In the genomic region with DNA sequence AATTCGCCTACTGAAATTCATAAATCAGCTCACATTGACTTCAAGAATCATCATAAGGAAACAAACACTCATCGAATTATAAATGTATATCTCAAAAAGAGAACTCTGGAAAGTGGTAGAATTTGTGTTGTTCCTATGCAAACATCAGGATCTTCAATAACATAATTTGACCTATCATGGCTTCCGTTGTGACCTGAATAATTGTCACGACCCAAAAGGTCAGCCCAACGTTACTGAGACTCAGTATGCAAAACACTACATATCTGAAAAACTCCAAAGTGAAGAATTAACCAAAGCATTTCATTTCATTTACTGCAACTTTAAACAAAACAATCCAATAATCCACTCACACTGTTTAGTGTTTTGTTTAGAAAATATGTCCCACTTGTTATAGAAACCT, we compare ENCODE assay signal across 8 cellular contexts. TPM values are rescaled to one million over a fixed set of nuclear protein-coding genes. Genes with fewer than 3 reads are reported as not detected.
DNase-seq lines count a peak whose midpoint lies in the region; ATAC-seq, FAIRE-seq and TF ChIP-seq lines count a peak whose summit lies in the region.

No MANE protein-coding gene starts in this region.

- no peak for TF ChIP-seq CTCF in fibroblast of mammary gland (conservative IDR thresholded peaks at IDR 0.05; ENCODE audit: control insufficient read depth, insufficient read depth, low read depth, low read length)

- H3K36me3 ChIP-seq in SK-N-MC (ENCODE audit: insufficient read depth, low read length), result no peaks in the 10 kb centered on the region
- no peaks in the 10 kb centered on the region for H3K36me3 ChIP-seq in skeletal muscle satellite cell (ENCODE audit: insufficient read depth, low read length)

- H3K4me3 ChIP-seq in SK-N-MC (peak overlapping the region; percentile 92), fibroblast of mammary gland (ENCODE audit: control insufficient read depth, low read depth, low read length) (peak overlapping the region; percentile 94), skeletal muscle satellite cell (ENCODE audit: low read length) (peak overlapping the region; percentile 87)

- H3K27ac ChIP-seq in SK-N-MC, result no peak overlapping the region

- H3K27me3 ChIP-seq in skeletal muscle satellite cell (ENCODE audit: control insufficient read depth, insufficient read depth, low read length), result no peaks in the 10 kb centered on the region

- no peak for TF ChIP-seq POLR2A in H54 (IDR thresholded peaks at IDR 0.05; ENCODE audit: low read depth, low read length)

- DNase-seq in H54 (ENCODE audit: insufficient read length, low spot score), result no peak
- DNase-seq in SK-N-MC (ENCODE audit: low read depth, low spot score), result no peak
- DNase-seq in fibroblast of mammary gland (ENCODE audit: low read depth), result no peak
- DNase-seq in activated CD4-positive, alpha-beta T cell treated with anti-CD3 and anti-CD28 coated beads, Interleukin-2, amount 50 U/mL, for 4 hours, result no peak

- H3K4me2 ChIP-seq in skeletal muscle satellite cell (ENCODE audit: low read length), result peak overlapping the region; percentile 81

- ATAC-seq in HG03565 (IDR thresholded peaks at IDR 0.05; ENCODE audit: unreplicated experiment) (no peak), HG03442 (IDR thresholded peaks at IDR 0.05; ENCODE audit: unreplicated experiment) (no peak), GM21447 (IDR thresholded peaks at IDR 0.05; ENCODE audit: unreplicated experiment) (no peak)

- peak; percentile 30 for FAIRE-seq in H54 (lab: Jason Lieb, UNC)

- H3K9me3 ChIP-seq in SK-N-MC (ENCODE audit: low read depth, low read length) (no peaks in the 10 kb centered on the region), skeletal muscle satellite cell (replicated peaks; ENCODE audit: low read length) (no peaks in the 10 kb centered on the region)

- peaks cover 25% of the 10 kb centered on the region for H3K4me1 ChIP-seq in skeletal muscle satellite cell (ENCODE audit: control insufficient read depth, insufficient read depth, low read length)

- H3K9ac ChIP-seq in SK-N-MC (ENCODE audit: insufficient read length) (peak overlapping the region; percentile 94), skeletal muscle satellite cell (ENCODE audit: low read depth, low read length) (peak overlapping the region; percentile 91)

RNA-seq across cellular contexts. Expression of gene RAPGEF6, which starts 1.2 kb away (rescaled TPM):
- 13.9 and 14.4 TPM in 2 replicates for total RNA-seq in skeletal muscle satellite cell (2012; rRNA removed)
